In the genomic region with DNA sequence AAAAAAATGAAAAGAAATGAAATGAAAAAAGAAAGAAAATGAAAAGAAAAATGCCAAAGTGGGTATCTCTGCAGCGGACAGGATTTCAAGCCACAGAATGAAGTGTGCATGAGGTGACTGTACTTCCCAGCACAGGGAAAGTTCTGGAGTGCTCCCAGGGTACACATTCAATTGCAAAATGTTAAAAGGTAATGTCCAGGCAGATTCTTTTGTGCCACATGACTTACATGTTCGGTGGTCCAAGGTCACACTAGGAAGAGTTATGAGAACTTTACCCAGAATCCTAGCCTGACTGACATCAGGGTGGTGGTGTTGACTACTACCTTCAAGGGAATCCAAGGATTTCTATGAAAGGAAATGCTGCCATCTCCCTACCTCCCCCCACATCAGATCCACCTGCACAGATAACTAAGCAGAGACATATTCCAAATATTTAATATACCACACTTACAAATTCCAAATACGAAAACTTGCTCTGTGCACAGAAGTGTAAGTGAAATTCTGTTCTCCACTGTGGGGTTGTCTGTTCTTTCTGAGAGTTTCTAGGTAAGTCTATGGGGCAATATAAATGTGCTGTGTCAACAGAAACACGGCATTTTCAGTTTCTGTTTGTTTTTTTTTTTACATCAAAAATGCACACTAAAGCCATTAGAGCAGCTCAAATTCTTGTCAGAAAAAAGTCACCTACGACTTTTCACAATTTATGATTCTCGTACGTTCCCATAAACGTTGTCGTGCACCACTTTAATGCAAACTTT, we compare ENCODE assay signal across 2 cellular contexts.
A peak's percentile ranks its signal among the peaks of the same experiment; 100 is the strongest.
TF ChIP-seq lines count a peak whose summit lies in the region.

No MANE protein-coding gene starts in this region.

TF ChIP-seq in K562, 482 proteins besides CTCF, POLR2A, EP300 and RAD21 (continued from another document):
- no peak for TF ChIP-seq PCBP2 (IDR thresholded peaks at IDR 0.05; ENCODE audit: low read depth, low read length, poor library complexity, severe bottlenecking)
- no peak for TF ChIP-seq TEAD4 (IDR thresholded peaks at IDR 0.05; ENCODE audit: low read length)
- TF ChIP-seq TEAD4 (CRISPR knock-in tag; IDR thresholded peaks at IDR 0.05; ENCODE audit: borderline replicate concordance), result no peak
- TF ChIP-seq, protein P1, sequence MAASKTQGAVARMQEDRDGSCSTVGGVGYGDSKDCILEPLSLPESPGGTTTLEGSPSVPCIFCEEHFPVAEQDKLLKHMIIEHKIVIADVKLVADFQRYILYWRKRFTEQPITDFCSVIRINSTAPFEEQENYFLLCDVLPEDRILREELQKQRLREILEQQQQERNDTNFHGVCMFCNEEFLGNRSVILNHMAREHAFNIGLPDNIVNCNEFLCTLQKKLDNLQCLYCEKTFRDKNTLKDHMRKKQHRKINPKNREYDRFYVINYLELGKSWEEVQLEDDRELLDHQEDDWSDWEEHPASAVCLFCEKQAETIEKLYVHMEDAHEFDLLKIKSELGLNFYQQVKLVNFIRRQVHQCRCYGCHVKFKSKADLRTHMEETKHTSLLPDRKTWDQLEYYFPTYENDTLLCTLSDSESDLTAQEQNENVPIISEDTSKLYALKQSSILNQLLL (CRISPR knock-in tag; IDR thresholded peaks at IDR 0.05; ENCODE audit: borderline replicate concordance), result no peak
- TF ChIP-seq USF1 (CRISPR knock-in tag; IDR thresholded peaks at IDR 0.05), result no peak
- TF ChIP-seq MAFF (IDR thresholded peaks at IDR 0.05; ENCODE audit: low read length), result peak; percentile 36; the same call in 1 of the 2 replicates
- no peak for TF ChIP-seq CUX1 (CRISPR knock-in tag; IDR thresholded peaks at IDR 0.05)
- no peak for TF ChIP-seq RBM15 (IDR thresholded peaks at IDR 0.05; ENCODE audit: insufficient read depth, low read length)
- no peak for TF ChIP-seq SMAD4 (CRISPR knock-in tag; conservative IDR thresholded peaks at IDR 0.05)
- no peak for TF ChIP-seq ZNF695 (CRISPR knock-in tag; IDR thresholded peaks at IDR 0.05)
- no peak for TF ChIP-seq STAG1 (CRISPR knock-in tag; IDR thresholded peaks at IDR 0.05; ENCODE audit: borderline replicate concordance)
- no peak for TF ChIP-seq RBBP5 (IDR thresholded peaks at IDR 0.05; ENCODE audit: borderline replicate concordance, insufficient read depth, low read length, poor library complexity, severe bottlenecking)

TF ChIP-seq in liver, 16 proteins besides CTCF, POLR2A, EP300 and RAD21:
- TF ChIP-seq, protein P2, sequence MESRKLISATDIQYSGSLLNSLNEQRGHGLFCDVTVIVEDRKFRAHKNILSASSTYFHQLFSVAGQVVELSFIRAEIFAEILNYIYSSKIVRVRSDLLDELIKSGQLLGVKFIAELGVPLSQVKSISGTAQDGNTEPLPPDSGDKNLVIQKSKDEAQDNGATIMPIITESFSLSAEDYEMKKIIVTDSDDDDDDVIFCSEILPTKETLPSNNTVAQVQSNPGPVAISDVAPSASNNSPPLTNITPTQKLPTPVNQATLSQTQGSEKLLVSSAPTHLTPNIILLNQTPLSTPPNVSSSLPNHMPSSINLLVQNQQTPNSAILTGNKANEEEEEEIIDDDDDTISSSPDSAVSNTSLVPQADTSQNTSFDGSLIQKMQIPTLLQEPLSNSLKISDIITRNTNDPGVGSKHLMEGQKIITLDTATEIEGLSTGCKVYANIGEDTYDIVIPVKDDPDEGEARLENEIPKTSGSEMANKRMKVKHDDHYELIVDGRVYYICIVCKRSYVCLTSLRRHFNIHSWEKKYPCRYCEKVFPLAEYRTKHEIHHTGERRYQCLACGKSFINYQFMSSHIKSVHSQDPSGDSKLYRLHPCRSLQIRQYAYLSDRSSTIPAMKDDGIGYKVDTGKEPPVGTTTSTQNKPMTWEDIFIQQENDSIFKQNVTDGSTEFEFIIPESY (IDR thresholded peaks at IDR 0.05), result peak; percentile 78
- no peak for TF ChIP-seq GABPA (IDR thresholded peaks at IDR 0.05 in 1 of 2, conservative IDR thresholded peaks at IDR 0.05 in 1 of 2)
- peak; percentile 67 for TF ChIP-seq YY1 (IDR thresholded peaks at IDR 0.05)
- peak; percentile 89 to 95 for TF ChIP-seq RXRA (IDR thresholded peaks at IDR 0.05)
- peak; percentile 51 for TF ChIP-seq HNF4G (IDR thresholded peaks at IDR 0.05)
- peak; percentile 84 for TF ChIP-seq FOXA1 (IDR thresholded peaks at IDR 0.05)
- TF ChIP-seq TAF1 (conservative IDR thresholded peaks at IDR 0.05), result no peak
- TF ChIP-seq HNF4A (conservative IDR thresholded peaks at IDR 0.05), result peak; percentile 86 to 92
- TF ChIP-seq, protein P3, sequence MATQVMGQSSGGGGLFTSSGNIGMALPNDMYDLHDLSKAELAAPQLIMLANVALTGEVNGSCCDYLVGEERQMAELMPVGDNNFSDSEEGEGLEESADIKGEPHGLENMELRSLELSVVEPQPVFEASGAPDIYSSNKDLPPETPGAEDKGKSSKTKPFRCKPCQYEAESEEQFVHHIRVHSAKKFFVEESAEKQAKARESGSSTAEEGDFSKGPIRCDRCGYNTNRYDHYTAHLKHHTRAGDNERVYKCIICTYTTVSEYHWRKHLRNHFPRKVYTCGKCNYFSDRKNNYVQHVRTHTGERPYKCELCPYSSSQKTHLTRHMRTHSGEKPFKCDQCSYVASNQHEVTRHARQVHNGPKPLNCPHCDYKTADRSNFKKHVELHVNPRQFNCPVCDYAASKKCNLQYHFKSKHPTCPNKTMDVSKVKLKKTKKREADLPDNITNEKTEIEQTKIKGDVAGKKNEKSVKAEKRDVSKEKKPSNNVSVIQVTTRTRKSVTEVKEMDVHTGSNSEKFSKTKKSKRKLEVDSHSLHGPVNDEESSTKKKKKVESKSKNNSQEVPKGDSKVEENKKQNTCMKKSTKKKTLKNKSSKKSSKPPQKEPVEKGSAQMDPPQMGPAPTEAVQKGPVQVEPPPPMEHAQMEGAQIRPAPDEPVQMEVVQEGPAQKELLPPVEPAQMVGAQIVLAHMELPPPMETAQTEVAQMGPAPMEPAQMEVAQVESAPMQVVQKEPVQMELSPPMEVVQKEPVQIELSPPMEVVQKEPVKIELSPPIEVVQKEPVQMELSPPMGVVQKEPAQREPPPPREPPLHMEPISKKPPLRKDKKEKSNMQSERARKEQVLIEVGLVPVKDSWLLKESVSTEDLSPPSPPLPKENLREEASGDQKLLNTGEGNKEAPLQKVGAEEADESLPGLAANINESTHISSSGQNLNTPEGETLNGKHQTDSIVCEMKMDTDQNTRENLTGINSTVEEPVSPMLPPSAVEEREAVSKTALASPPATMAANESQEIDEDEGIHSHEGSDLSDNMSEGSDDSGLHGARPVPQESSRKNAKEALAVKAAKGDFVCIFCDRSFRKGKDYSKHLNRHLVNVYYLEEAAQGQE (IDR thresholded peaks at IDR 0.05), result peak; percentile 76
- peak; percentile 77 for TF ChIP-seq SP1 (IDR thresholded peaks at IDR 0.05)
- no peak for TF ChIP-seq NR2F2 (IDR thresholded peaks at IDR 0.05)
- TF ChIP-seq MAX (IDR thresholded peaks at IDR 0.05), result peak; percentile 96
- TF ChIP-seq, protein P4, sequence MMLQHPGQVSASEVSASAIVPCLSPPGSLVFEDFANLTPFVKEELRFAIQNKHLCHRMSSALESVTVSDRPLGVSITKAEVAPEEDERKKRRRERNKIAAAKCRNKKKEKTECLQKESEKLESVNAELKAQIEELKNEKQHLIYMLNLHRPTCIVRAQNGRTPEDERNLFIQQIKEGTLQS (IDR thresholded peaks at IDR 0.05), result peak; percentile 49
- peak; percentile 77 to 78 for TF ChIP-seq JUND (IDR thresholded peaks at IDR 0.05)
- peak; percentile 89 for TF ChIP-seq FOXA2 (IDR thresholded peaks at IDR 0.05)
- TF ChIP-seq EGR1 (IDR thresholded peaks at IDR 0.05; ENCODE audit: low read depth in 2 of 2), result peak in 1 of 2 donors; percentile 65
